Comparison of ENCODE assay signal across 18 cellular contexts in the genomic region with DNA sequence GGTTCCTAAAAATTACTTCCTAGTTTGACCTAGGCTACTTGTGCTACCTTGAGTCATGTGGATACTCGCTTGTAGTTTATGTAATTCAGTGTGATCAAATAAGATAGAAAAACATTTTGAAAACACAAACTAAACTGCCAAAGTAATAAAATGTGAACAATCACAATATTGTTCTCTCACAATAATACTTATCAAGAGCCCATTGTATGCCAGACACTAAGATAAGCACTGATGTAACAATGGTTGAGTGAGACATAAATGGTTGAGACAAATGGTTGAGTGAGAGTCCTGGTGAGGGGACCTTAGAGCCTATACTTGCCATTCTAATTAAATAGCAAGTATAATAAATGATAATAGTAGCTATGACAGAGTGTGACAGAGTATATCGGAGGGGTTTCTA.
"Had no signal": no experiment of that assay in that cellular context is flagged by ENCODE, and none has a peak within 500 bp of the region (broad histone marks: within the 10 kb centered on the region; RNA-seq: fewer than 3 reads in every experiment).

No MANE protein-coding gene starts in this region.

- H3K27me3 ChIP-seq: body of pancreas, heart left ventricle, spleen had no signal

- H3K27ac Mint-ChIP-seq: activated CD8-positive, alpha-beta T cell treated with anti-CD3 and anti-CD28 coated beads for 36 hours; dendritic cell treated with granulocyte-macrophage colony-stimulating factor and Interleukin-4, amounts not matched to agents 40 ng/mL and 50 ng/mL, for 4 days; T-helper 1 cell treated with Interleukin-12 subunit alpha and Interleukin-12 subunit beta and Interleukin-4 antibody, amounts not matched to agents 30 μg/mL and 1 μg/mL, for 36 hours had no signal

- H3K4me3 ChIP-seq: body of pancreas, heart left ventricle, spleen, thoracic aorta had no signal

- ATAC-seq: activated CD8-positive, alpha-beta T cell treated with anti-CD3 and anti-CD28 coated beads for 36 hours; body of pancreas; esophagus mucosa; heart left ventricle; left ventricle myocardium superior; naive thymus-derived CD4-positive, alpha-beta T cell; sciatic nerve; SK-N-SH treated with all-trans-retinoic acid at 6 μM for 48 hours had no signal

- H3K36me3 ChIP-seq: thoracic aorta had no signal

- H3K4me3 Mint-ChIP-seq: activated CD8-positive, alpha-beta T cell treated with anti-CD3 and anti-CD28 coated beads for 36 hours; dendritic cell treated with granulocyte-macrophage colony-stimulating factor and Interleukin-4, amounts not matched to agents 40 ng/mL and 50 ng/mL, for 4 days; naive thymus-derived CD4-positive, alpha-beta T cell; T-helper 1 cell treated with Interleukin-12 subunit alpha and Interleukin-12 subunit beta and Interleukin-4 antibody, amounts not matched to agents 30 μg/mL and 1 μg/mL, for 36 hours had no signal

- H3K4me1 ChIP-seq: heart left ventricle, spleen had no signal

- H3K27ac ChIP-seq: spleen, thoracic aorta had no signal

- DNase-seq: activated CD4-positive, alpha-beta T cell treated with anti-CD3 and anti-CD28 coated beads for 4 hours; activated CD8-positive, alpha-beta T cell treated with anti-CD3 and anti-CD28 coated beads for 36 hours; activated naive CD4-positive, alpha-beta T cell treated with anti-CD3 and anti-CD28 coated beads, Interleukin-2, amount 50 U/mL, for 16 hours; body of pancreas; heart left ventricle; islet precursor cell; left ventricle myocardium superior; naive thymus-derived CD4-positive, alpha-beta T cell; spleen; stimulated activated CD4-positive, alpha-beta T cell treated with anti-CD3 and anti-CD28 coated beads, Interleukin-1b, Interleukin-23, amount 100 ng/mL, for 48 hours; stimulated activated naive CD4-positive, alpha-beta T cell treated with Interleukin-2 at 50 U/mL for 16 hours had no signal

- H3K9me3 ChIP-seq: body of pancreas, heart left ventricle, spleen, thoracic aorta had no signal

- H3K9me3 Mint-ChIP-seq: activated CD8-positive, alpha-beta T cell treated with anti-CD3 and anti-CD28 coated beads for 36 hours; dendritic cell treated with granulocyte-macrophage colony-stimulating factor and Interleukin-4, amounts not matched to agents 40 ng/mL and 50 ng/mL, for 4 days; naive thymus-derived CD4-positive, alpha-beta T cell; T-helper 1 cell treated with Interleukin-12 subunit alpha and Interleukin-12 subunit beta and Interleukin-4 antibody, amounts not matched to agents 30 μg/mL and 1 μg/mL, for 36 hours had no signal

- H3K27me3 Mint-ChIP-seq: activated CD8-positive, alpha-beta T cell treated with anti-CD3 and anti-CD28 coated beads for 36 hours; dendritic cell treated with granulocyte-macrophage colony-stimulating factor and Interleukin-4, amounts not matched to agents 40 ng/mL and 50 ng/mL, for 4 days; naive thymus-derived CD4-positive, alpha-beta T cell; progenitor cell of endocrine pancreas had no signal
